ENCODE assay signal across 1 cellular context in the genomic region with DNA sequence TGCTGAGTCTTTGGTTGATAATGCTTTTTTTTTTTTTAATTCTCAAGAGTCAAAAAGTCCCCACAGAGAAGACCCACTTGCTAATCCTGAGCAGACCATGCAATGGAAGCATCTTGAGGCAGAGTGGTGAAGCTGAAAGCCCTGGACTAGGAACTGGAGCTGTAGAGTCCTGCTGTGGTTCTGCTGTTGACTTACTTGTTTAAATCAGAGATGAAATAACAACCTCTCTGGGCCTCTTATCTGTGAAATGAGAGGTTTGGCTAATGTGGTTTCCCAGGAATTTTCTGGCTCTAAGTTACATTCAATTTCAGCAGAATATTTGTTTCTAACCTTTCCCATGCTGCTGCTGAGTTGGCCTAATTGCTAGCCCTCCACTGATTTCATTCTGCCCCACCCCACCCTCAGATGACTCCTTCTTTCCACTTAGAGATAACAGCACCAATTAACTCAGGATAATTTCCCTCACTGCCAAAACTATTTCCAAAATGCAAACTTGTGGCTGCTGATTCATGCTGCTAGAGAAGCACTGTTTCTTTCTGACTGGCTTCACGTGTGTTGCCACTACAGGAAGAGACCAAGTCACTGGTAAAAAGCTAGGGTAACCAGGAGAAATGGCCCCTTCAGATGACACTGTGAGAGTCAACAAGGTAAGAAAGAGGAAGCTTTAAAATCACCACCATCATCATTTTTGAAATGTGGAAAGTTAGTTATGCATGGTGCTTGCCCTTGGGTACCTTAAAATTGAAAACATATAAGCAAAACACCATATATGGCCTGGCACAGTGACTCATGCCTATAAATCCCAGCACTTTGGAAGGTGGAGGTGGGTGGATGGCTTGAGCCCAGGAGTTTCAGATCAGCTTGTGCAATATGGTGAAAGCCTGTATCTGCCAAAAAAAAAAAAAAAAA.
A peak's percentile ranks its signal among the peaks of the same experiment; 100 is the strongest.
TF ChIP-seq lines count a peak whose summit lies in the region.

No MANE protein-coding gene starts in this region.

TF ChIP-seq in HEK293, 187 proteins besides CTCF, POLR2A, EP300 and RAD21 (continued from another document and continues in another):
- TF ChIP-seq ZNF157 (tag by site-specific recombination; IDR thresholded peaks at IDR 0.05) (no peak), GLI2 (tag by site-specific recombination; IDR thresholded peaks at IDR 0.05; ENCODE audit: borderline replicate concordance, low read depth) (peak; percentile 67; the same call in 1 of the 2 replicates), ZNF146 (tag by site-specific recombination; IDR thresholded peaks at IDR 0.05) (no peak), ZIC2 (tag by site-specific recombination; IDR thresholded peaks at IDR 0.05) (no peak), YY2 (tag by site-specific recombination; IDR thresholded peaks at IDR 0.05) (no peak), ZNF48 (tag by site-specific recombination; IDR thresholded peaks at IDR 0.05) (no peak), ZXDB (tag by site-specific recombination; IDR thresholded peaks at IDR 0.05) (peak; percentile 88), ZFP37 (tag by site-specific recombination; IDR thresholded peaks at IDR 0.05) (peak; percentile 22; the same call in 1 of the 2 replicates), ZNF510 (tag by site-specific recombination; IDR thresholded peaks at IDR 0.05; ENCODE audit: insufficient replicate concordance) (peak; percentile 11), GFI1B (tag by site-specific recombination; IDR thresholded peaks at IDR 0.05) (peak; percentile 92), ZNF248 (tag by site-specific recombination; IDR thresholded peaks at IDR 0.05) (no peak), ZFP41 (tag by site-specific recombination; IDR thresholded peaks at IDR 0.05; ENCODE audit: borderline replicate concordance) (no peak), ZNF600 (tag by site-specific recombination; IDR thresholded peaks at IDR 0.05) (peak; percentile 79; the same call in 1 of the 2 replicates), ZNF24 (tag by site-specific recombination; IDR thresholded peaks at IDR 0.05) (peak; percentile 89; the same call in 1 of the 2 replicates), FEZF1 (tag by site-specific recombination; IDR thresholded peaks at IDR 0.05) (peak; percentile 58), SCRT2 (tag by site-specific recombination; IDR thresholded peaks at IDR 0.05) (peak; percentile 92), KLF8 (tag by site-specific recombination; IDR thresholded peaks at IDR 0.05) (peak; percentile 91), WT1 (tag by site-specific recombination; IDR thresholded peaks at IDR 0.05) (peak; percentile 89), ZNF610 (tag by site-specific recombination; IDR thresholded peaks at IDR 0.05; ENCODE audit: borderline replicate concordance) (no peak), ZFP69B (tag by site-specific recombination; IDR thresholded peaks at IDR 0.05) (peak; percentile 61; the same call in 1 of the 2 replicates), ZNF394 (tag by site-specific recombination; IDR thresholded peaks at IDR 0.05; ENCODE audit: borderline replicate concordance) (peak; percentile 90), ZBTB20 (tag by site-specific recombination; IDR thresholded peaks at IDR 0.05) (peak; percentile 57), ZFHX2 (tag by site-specific recombination; conservative IDR thresholded peaks at IDR 0.05) (peak; percentile 52), ZBTB17 (tag by site-specific recombination; IDR thresholded peaks at IDR 0.05) (peak; percentile 46), HOXC10 (CRISPR knock-in tag; IDR thresholded peaks at IDR 0.05) (no peak), ZNF16 (tag by site-specific recombination; IDR thresholded peaks at IDR 0.05; ENCODE audit: low read depth) (no peak), ZNF23 (tag by site-specific recombination; IDR thresholded peaks at IDR 0.05; ENCODE audit: borderline replicate concordance) (no peak), ZNF10 (tag by site-specific recombination; IDR thresholded peaks at IDR 0.05) (peak; percentile 93), ZNF677 (tag by site-specific recombination; IDR thresholded peaks at IDR 0.05) (no peak), ZNF366 (tag by site-specific recombination; conservative IDR thresholded peaks at IDR 0.05) (peak; percentile 93), TRIM28 (IDR thresholded peaks at IDR 0.05; ENCODE audit: borderline replicate concordance, low read length) (peak; percentile 47; the same call in 1 of the 2 replicates)
- TF ChIP-seq, protein P1, sequence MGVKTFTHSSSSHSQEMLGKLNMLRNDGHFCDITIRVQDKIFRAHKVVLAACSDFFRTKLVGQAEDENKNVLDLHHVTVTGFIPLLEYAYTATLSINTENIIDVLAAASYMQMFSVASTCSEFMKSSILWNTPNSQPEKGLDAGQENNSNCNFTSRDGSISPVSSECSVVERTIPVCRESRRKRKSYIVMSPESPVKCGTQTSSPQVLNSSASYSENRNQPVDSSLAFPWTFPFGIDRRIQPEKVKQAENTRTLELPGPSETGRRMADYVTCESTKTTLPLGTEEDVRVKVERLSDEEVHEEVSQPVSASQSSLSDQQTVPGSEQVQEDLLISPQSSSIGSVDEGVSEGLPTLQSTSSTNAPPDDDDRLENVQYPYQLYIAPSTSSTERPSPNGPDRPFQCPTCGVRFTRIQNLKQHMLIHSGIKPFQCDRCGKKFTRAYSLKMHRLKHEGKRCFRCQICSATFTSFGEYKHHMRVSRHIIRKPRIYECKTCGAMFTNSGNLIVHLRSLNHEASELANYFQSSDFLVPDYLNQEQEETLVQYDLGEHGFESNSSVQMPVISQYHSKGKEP (tag by site-specific recombination; IDR thresholded peaks at IDR 0.05): peak; percentile 61; the same call in 1 of the 2 replicates
- TF ChIP-seq, protein P2, sequence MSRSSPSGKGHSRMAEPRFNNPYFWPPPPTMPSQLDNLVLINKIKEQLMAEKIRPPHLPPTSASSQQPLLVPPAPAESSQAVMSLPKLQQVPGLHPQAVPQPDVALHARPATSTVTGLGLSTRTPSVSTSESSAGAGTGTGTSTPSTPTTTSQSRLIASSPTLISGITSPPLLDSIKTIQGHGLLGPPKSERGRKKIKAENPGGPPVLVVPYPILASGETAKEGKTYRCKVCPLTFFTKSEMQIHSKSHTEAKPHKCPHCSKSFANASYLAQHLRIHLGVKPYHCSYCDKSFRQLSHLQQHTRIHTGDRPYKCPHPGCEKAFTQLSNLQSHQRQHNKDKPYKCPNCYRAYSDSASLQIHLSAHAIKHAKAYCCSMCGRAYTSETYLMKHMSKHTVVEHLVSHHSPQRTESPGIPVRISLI (tag by site-specific recombination; IDR thresholded peaks at IDR 0.05): no peak
- TF ChIP-seq, protein P3, sequence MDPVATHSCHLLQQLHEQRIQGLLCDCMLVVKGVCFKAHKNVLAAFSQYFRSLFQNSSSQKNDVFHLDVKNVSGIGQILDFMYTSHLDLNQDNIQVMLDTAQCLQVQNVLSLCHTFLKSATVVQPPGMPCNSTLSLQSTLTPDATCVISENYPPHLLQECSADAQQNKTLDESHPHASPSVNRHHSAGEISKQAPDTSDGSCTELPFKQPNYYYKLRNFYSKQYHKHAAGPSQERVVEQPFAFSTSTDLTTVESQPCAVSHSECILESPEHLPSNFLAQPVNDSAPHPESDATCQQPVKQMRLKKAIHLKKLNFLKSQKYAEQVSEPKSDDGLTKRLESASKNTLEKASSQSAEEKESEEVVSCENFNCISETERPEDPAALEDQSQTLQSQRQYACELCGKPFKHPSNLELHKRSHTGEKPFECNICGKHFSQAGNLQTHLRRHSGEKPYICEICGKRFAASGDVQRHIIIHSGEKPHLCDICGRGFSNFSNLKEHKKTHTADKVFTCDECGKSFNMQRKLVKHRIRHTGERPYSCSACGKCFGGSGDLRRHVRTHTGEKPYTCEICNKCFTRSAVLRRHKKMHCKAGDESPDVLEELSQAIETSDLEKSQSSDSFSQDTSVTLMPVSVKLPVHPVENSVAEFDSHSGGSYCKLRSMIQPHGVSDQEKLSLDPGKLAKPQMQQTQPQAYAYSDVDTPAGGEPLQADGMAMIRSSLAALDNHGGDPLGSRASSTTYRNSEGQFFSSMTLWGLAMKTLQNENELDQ (tag by site-specific recombination; IDR thresholded peaks at IDR 0.05; ENCODE audit: low read depth): no peak
- TF ChIP-seq, protein P4, sequence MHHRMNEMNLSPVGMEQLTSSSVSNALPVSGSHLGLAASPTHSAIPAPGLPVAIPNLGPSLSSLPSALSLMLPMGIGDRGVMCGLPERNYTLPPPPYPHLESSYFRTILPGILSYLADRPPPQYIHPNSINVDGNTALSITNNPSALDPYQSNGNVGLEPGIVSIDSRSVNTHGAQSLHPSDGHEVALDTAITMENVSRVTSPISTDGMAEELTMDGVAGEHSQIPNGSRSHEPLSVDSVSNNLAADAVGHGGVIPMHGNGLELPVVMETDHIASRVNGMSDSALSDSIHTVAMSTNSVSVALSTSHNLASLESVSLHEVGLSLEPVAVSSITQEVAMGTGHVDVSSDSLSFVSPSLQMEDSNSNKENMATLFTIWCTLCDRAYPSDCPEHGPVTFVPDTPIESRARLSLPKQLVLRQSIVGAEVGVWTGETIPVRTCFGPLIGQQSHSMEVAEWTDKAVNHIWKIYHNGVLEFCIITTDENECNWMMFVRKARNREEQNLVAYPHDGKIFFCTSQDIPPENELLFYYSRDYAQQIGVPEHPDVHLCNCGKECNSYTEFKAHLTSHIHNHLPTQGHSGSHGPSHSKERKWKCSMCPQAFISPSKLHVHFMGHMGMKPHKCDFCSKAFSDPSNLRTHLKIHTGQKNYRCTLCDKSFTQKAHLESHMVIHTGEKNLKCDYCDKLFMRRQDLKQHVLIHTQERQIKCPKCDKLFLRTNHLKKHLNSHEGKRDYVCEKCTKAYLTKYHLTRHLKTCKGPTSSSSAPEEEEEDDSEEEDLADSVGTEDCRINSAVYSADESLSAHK (tag by site-specific recombination; IDR thresholded peaks at IDR 0.05): peak; percentile 92
- TF ChIP-seq, protein P5, sequence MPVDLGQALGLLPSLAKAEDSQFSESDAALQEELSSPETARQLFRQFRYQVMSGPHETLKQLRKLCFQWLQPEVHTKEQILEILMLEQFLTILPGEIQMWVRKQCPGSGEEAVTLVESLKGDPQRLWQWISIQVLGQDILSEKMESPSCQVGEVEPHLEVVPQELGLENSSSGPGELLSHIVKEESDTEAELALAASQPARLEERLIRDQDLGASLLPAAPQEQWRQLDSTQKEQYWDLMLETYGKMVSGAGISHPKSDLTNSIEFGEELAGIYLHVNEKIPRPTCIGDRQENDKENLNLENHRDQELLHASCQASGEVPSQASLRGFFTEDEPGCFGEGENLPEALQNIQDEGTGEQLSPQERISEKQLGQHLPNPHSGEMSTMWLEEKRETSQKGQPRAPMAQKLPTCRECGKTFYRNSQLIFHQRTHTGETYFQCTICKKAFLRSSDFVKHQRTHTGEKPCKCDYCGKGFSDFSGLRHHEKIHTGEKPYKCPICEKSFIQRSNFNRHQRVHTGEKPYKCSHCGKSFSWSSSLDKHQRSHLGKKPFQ (tag by site-specific recombination; IDR thresholded peaks at IDR 0.05): no peak
- TF ChIP-seq, protein P6, sequence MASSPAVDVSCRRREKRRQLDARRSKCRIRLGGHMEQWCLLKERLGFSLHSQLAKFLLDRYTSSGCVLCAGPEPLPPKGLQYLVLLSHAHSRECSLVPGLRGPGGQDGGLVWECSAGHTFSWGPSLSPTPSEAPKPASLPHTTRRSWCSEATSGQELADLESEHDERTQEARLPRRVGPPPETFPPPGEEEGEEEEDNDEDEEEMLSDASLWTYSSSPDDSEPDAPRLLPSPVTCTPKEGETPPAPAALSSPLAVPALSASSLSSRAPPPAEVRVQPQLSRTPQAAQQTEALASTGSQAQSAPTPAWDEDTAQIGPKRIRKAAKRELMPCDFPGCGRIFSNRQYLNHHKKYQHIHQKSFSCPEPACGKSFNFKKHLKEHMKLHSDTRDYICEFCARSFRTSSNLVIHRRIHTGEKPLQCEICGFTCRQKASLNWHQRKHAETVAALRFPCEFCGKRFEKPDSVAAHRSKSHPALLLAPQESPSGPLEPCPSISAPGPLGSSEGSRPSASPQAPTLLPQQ (tag by site-specific recombination; IDR thresholded peaks at IDR 0.05): peak; percentile 71
- TF ChIP-seq, protein P7, sequence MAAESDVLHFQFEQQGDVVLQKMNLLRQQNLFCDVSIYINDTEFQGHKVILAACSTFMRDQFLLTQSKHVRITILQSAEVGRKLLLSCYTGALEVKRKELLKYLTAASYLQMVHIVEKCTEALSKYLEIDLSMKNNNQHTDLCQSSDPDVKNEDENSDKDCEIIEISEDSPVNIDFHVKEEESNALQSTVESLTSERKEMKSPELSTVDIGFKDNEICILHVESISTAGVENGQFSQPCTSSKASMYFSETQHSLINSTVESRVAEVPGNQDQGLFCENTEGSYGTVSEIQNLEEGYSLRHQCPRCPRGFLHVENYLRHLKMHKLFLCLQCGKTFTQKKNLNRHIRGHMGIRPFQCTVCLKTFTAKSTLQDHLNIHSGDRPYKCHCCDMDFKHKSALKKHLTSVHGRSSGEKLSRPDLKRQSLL (tag by site-specific recombination; IDR thresholded peaks at IDR 0.05): no peak
- TF ChIP-seq, protein P8, sequence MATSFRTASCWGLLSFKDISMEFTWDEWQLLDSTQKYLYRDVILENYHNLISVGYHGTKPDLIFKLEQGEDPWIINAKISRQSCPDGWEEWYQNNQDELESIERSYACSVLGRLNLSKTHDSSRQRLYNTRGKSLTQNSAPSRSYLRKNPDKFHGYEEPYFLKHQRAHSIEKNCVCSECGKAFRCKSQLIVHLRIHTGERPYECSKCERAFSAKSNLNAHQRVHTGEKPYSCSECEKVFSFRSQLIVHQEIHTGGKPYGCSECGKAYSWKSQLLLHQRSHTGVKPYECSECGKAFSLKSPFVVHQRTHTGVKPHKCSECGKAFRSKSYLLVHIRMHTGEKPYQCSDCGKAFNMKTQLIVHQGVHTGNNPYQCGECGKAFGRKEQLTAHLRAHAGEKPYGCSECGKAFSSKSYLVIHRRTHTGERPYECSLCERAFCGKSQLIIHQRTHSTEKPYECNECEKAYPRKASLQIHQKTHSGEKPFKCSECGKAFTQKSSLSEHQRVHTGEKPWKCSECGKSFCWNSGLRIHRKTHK (tag by site-specific recombination; IDR thresholded peaks at IDR 0.05): no peak
- TF ChIP-seq, protein P9, sequence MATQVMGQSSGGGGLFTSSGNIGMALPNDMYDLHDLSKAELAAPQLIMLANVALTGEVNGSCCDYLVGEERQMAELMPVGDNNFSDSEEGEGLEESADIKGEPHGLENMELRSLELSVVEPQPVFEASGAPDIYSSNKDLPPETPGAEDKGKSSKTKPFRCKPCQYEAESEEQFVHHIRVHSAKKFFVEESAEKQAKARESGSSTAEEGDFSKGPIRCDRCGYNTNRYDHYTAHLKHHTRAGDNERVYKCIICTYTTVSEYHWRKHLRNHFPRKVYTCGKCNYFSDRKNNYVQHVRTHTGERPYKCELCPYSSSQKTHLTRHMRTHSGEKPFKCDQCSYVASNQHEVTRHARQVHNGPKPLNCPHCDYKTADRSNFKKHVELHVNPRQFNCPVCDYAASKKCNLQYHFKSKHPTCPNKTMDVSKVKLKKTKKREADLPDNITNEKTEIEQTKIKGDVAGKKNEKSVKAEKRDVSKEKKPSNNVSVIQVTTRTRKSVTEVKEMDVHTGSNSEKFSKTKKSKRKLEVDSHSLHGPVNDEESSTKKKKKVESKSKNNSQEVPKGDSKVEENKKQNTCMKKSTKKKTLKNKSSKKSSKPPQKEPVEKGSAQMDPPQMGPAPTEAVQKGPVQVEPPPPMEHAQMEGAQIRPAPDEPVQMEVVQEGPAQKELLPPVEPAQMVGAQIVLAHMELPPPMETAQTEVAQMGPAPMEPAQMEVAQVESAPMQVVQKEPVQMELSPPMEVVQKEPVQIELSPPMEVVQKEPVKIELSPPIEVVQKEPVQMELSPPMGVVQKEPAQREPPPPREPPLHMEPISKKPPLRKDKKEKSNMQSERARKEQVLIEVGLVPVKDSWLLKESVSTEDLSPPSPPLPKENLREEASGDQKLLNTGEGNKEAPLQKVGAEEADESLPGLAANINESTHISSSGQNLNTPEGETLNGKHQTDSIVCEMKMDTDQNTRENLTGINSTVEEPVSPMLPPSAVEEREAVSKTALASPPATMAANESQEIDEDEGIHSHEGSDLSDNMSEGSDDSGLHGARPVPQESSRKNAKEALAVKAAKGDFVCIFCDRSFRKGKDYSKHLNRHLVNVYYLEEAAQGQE (tag by site-specific recombination; IDR thresholded peaks at IDR 0.05): no peak
